In the genomic region with DNA sequence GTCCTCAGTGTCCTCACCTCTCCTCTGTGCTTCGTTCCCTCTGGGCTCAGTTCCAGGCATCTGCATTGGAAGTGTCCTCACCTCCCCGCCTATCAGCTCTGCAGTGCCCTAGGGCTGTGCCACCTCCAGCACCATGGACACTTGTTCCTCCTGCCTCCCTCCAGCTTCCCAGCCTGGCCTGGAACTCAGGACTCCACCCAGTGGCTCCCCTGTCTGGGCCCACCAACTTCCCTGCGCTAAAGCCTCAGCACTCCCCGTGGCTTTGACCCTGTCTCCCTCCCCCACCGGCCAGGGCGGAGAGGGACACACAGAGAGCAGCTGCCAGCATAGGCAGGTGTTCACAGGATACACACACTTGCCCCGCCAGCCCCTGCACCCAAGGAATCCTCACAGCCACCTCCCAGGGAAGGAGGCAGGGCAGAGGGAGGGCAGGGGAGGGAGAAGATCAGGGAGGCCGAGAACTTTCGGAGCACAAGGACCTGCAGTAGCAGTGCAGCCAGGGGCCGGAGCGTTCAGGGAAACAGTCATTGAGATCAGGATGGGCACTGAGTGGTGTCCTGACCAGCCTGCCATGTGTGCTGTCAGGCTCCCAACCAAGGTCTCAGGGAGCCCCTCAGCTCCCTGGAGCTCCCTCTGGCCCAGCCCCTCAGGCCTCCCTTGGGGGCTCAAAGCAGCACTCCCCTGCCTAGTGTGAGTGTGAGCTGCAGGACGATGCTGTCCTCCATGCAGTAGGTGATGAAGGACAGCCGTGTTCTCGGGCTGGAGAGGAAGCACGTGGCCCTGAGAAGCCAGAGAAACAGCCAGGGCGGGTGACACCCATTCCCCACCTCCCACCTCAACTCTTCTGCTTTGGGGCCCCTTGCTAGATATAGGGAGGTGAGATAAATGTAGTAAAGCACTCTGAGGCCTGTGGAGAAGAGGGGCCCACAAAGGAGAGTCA, we compare ENCODE assay signal across 20 cellular contexts. TPM values are rescaled to one million over a fixed set of nuclear protein-coding genes. Genes with fewer than 3 reads are reported as not detected.
DNase-seq lines count a peak whose midpoint lies in the region; ATAC-seq, FAIRE-seq and TF ChIP-seq lines count a peak whose summit lies in the region.
"Had no signal": no experiment of that assay in that cellular context is flagged by ENCODE, and none has a peak within 500 bp of the region (broad histone marks: within the 10 kb centered on the region; RNA-seq: fewer than 3 reads in every experiment).

No MANE protein-coding gene starts in this region.

- no peaks in the 10 kb centered on the region for H3K4me1 Mint-ChIP-seq in immature natural killer cell

- no peak overlapping the region for H3K4me2 ChIP-seq in HepG2 (ENCODE audit: low read depth, low read length)

- H3K9me3 Mint-ChIP-seq in immature natural killer cell: peaks cover 0 to 4% (median 0%) of the 10 kb centered on the region in 6 donors

- TF ChIP-seq RAD21 in HepG2 (CRISPR knock-in tag; IDR thresholded peaks at IDR 0.05): no peak

- H3K9me3 ChIP-seq in HepG2 (ENCODE audit: low read length) (no peaks in the 10 kb centered on the region), right lobe of liver (no peaks in the 10 kb centered on the region), kidney (ENCODE audit: control insufficient read depth in 1 of 2, low read length in 2 of 2) (no peaks in the 10 kb centered on the region)
- H3K9me3 ChIP-seq: body of pancreas, esophagus muscularis mucosa, testis had no signal

- in situ Hi-C loops in HepG2 (cut with HindIII; ENCODE audit: extremely low pct_ligation_motif_present, low pct_unique_long_range_greater_than_20kb): no loop called here

- no peaks in the 10 kb centered on the region for H3K36me3 Mint-ChIP-seq in immature natural killer cell

- POLR2A ChIA-PET in HepG2 (lab: Yijun Ruan, JAX): no interaction called here

- no peak for TF ChIP-seq EP300 in HepG2 (IDR thresholded peaks at IDR 0.05; ENCODE audit: low read depth in 2 of 2, low read length in 2 of 2)
- TF ChIP-seq EP300 in HepG2 (CRISPR knock-in tag; IDR thresholded peaks at IDR 0.05; ENCODE audit: borderline replicate concordance): no peak

- no peak overlapping the region for H2AFZ ChIP-seq in HepG2 (ENCODE audit: low read length)

- H4K20me1 ChIP-seq in HepG2 (ENCODE audit: insufficient read depth, low read length): no peaks in the 10 kb centered on the region

- H3K27me3 Mint-ChIP-seq in immature natural killer cell (ENCODE audit: low read depth in 3 of 3): peaks cover 0 to 6% (median 2%) of the 10 kb centered on the region in 3 donors

- intact Hi-C loops in HepG2 (cut with micrococcal nuclease; ENCODE audit: unreplicated experiment): no loop called here
- intact Hi-C loops in right lobe of liver (cut with DNase I): no loop called here
- intact Hi-C loops in kidney (cut with DNase I): no loop called here
- intact Hi-C loops in sciatic nerve (cut with DNase I): no loop called here

- H3K4me3 Mint-ChIP-seq in immature natural killer cell: no peak overlapping the region

- no peak for DNase-seq in HepG2 (ENCODE audit: low spot score)
- DNase-seq in right lobe of liver: no peak
- DNase-seq in NCI-H774 (lab: John Stamatoyannopoulos, UW): peak; percentile 47
- DNase-seq in kidney: peak; percentile 67
- DNase-seq in nucleus accumbens (lab: John Stamatoyannopoulos, UW): no peak
- DNase-seq in sciatic nerve (ENCODE audit: low spot score): no peak
- no peak for DNase-seq in D721Med (ENCODE audit: insufficient read length, low spot score)
- no peak for DNase-seq in immature natural killer cell
- DNase-seq: activated naive CD4-positive, alpha-beta T cell treated with anti-CD3 and anti-CD28 coated beads, Interleukin-2, amount 50 U/mL, for 16 hours; body of pancreas; COR-L47; stimulated activated CD4-positive, alpha-beta T cell treated with anti-CD3 and anti-CD28 coated beads, Interleukin-1b, Interleukin-23, amount 100 ng/mL, for 48 hours; testis had no signal

- H3K27ac ChIP-seq in HepG2 (ENCODE audit: extremely low read length, insufficient read depth, low read length) (no peak overlapping the region), right lobe of liver (no peak overlapping the region), kidney (ENCODE audit: low read depth in 2 of 2, low read length in 2 of 2) (no peak overlapping the region)
- H3K27ac ChIP-seq: body of pancreas, esophagus muscularis mucosa, testis had no signal

- BruUV-seq in HepG2 (replicated peaks; lab: Mats Ljungman, UMichigan): no TSS peak

- H3K79me2 ChIP-seq in HepG2 (ENCODE audit: insufficient read depth, low read length): no peaks in the 10 kb centered on the region

- peak; percentile 15; the same call in 2 of the 3 replicates for ATAC-seq in HepG2
- ATAC-seq in right lobe of liver: no peak
- ATAC-seq in sciatic nerve: no peak
- ATAC-seq: activated CD4-positive, CD25-positive, alpha-beta regulatory T cell treated with anti-CD3 and anti-CD28 coated beads, Interleukin-2, amount 50 U/mL, for 24 hours; body of pancreas had no signal

- FAIRE-seq in HepG2 (lab: Jason Lieb, UNC): no peak
- no peak for FAIRE-seq in kidney (lab: Jason Lieb, UNC)
- FAIRE-seq in D721Med (lab: Jason Lieb, UNC): no peak
- FAIRE-seq: RCC 7860 had no signal

- H3K27me3 ChIP-seq in HepG2 (ENCODE audit: control insufficient read depth in 1 of 2, insufficient read depth in 2 of 2, low read length in 2 of 2) (peaks cover 9 to 44% of the 10 kb centered on the region in 2 experiments; a peak in 4 of 5 replicates), right lobe of liver (no peaks in the 10 kb centered on the region)
- H3K27me3 ChIP-seq: body of pancreas, esophagus muscularis mucosa, testis had no signal

- TF ChIP-seq POLR2A in HepG2 (IDR thresholded peaks at IDR 0.05; ENCODE audit: insufficient read depth in 1 of 2, low read depth in 2 of 2, low read length in 2 of 2) (no peak), right lobe of liver (IDR thresholded peaks at IDR 0.05) (no peak)

- H3K36me3 ChIP-seq in HepG2 (replicated peaks in 1 of 2; ENCODE audit: control insufficient read depth in 1 of 2, insufficient read depth in 2 of 2, low read length in 2 of 2) (no peaks in the 10 kb centered on the region), right lobe of liver (no peaks in the 10 kb centered on the region), kidney (ENCODE audit: control insufficient read depth in 1 of 2, insufficient read depth in 2 of 2, low read length in 2 of 2) (no peaks in the 10 kb centered on the region)
- H3K36me3 ChIP-seq: esophagus muscularis mucosa had no signal

- no peak overlapping the region for H3K4me3 ChIP-seq in HepG2 (replicated peaks in 1 of 3; ENCODE audit: insufficient read depth in 1 of 3, low read depth in 2 of 3, low read length in 3 of 3)
- H3K4me3 ChIP-seq in right lobe of liver: no peak overlapping the region
- no peak overlapping the region for H3K4me3 ChIP-seq in kidney (ENCODE audit: low read length in 2 of 2)
- H3K4me3 ChIP-seq: body of pancreas, esophagus muscularis mucosa, testis had no signal

- H3K27ac Mint-ChIP-seq in immature natural killer cell: no peak overlapping the region

- CTCF ChIA-PET in HepG2 (lab: Yijun Ruan, JAX; ENCODE audit: low intra/inter-chr PET ratio, low total read pairs): no interaction called here

- H3K4me1 ChIP-seq in HepG2 (ENCODE audit: insufficient read depth, low read length): peaks cover 26% of the 10 kb centered on the region
- H3K4me1 ChIP-seq in right lobe of liver: no peaks in the 10 kb centered on the region
- H3K4me1 ChIP-seq in kidney (ENCODE audit: control insufficient read depth in 1 of 2, insufficient read depth in 1 of 2, low read depth in 1 of 2, low read length in 2 of 2): no peaks in the 10 kb centered on the region
- H3K4me1 ChIP-seq: body of pancreas, esophagus muscularis mucosa had no signal

- WGBS in HepG2 (ENCODE audit: low lambda C conversion rate): 19% methylated on average over 13 of the region's 16 CpGs
- 46% methylated on average over 6 of the region's 16 CpGs for WGBS in right lobe of liver (ENCODE audit: insufficient coverage, low coverage, low lambda C conversion rate, missing lambda C conversion rate)

- no peak overlapping the region for H3K9ac ChIP-seq in HepG2 (ENCODE audit: insufficient read depth, low read depth, low read length)
- H3K9ac ChIP-seq in kidney (ENCODE audit: low read length in 2 of 2): no peak overlapping the region

- no peak for TF ChIP-seq CTCF in HepG2 (CRISPR knock-in tag; IDR thresholded peaks at IDR 0.05)
- no peak for TF ChIP-seq CTCF in right lobe of liver (IDR thresholded peaks at IDR 0.05)
- no peak for TF ChIP-seq CTCF in kidney (IDR thresholded peaks at IDR 0.05; ENCODE audit: borderline replicate concordance, extremely low read depth, insufficient read depth)
- no peak for TF ChIP-seq CTCF in D721Med (IDR thresholded peaks at IDR 0.05; ENCODE audit: insufficient read depth, missing control alignments)

RNA-seq across cellular contexts. Expression of a gene that starts 31.1 kb away (rescaled TPM):
- not detected in 2 replicates for total RNA-seq in HepG2 (2016; rRNA removed; fragmentation: Illumina TruSeq; extraction: Trizol)
- total RNA-seq in HepG2 (2016; cell fraction: cytosol; rRNA removed; fragmentation: Illumina TruSeq; extraction: Trizol; ENCODE audit: low read depth): not detected in 2 replicates
- 0.09 TPM in 1 of 2 replicates, not detected in the other for total RNA-seq in HepG2 (2016; cell fraction: insoluble cytoplasmic fraction; rRNA removed; fragmentation: Illumina TruSeq; extraction: Trizol)
- 0.10 TPM in 1 of 2 replicates, not detected in the other for total RNA-seq in HepG2 (2016; cell fraction: membrane; rRNA removed; fragmentation: Illumina TruSeq; extraction: Trizol)
- not detected in 2 replicates for total RNA-seq in HepG2 (2016; cell fraction: nucleus; rRNA removed; fragmentation: Illumina TruSeq; extraction: Trizol)
- not detected in 2 replicates for polyA plus RNA-seq in HepG2 (2011; rRNA removed)
- polyA plus RNA-seq in HepG2 (2011; cell fraction: cytosol; rRNA removed): not detected in 2 replicates
- polyA plus RNA-seq in HepG2 (2011; cell fraction: nucleus; rRNA removed): 0.09 and 0.11 TPM in 2 replicates
- polyA plus RNA-seq in HepG2 (2012): not detected in 2 replicates
- not detected in 2 replicates for polyA plus RNA-seq in HepG2 (2016; cell fraction: cytosol; fragmentation: Illumina TruSeq; extraction: Trizol; ENCODE audit: low read depth)
- not detected in 2 replicates for polyA plus RNA-seq in HepG2 (2016; cell fraction: insoluble cytoplasmic fraction; fragmentation: Illumina TruSeq; extraction: Trizol; ENCODE audit: low read depth)
- not detected in 2 replicates for polyA plus RNA-seq in HepG2 (2016; cell fraction: membrane; fragmentation: Illumina TruSeq; extraction: Trizol; ENCODE audit: low read depth)
- not detected in 2 replicates for polyA plus RNA-seq in HepG2 (2016; cell fraction: nucleus; fragmentation: Illumina TruSeq; extraction: Trizol; ENCODE audit: insufficient read depth, low read depth)
- 44.5 TPM in 1 of 2 replicates, not detected in the other for polyA minus RNA-seq in HepG2 (2011; rRNA and poly(A)+ RNA removed; ENCODE audit: low replicate concordance)
- polyA minus RNA-seq in HepG2 (2011; cell fraction: cytosol; rRNA and poly(A)+ RNA removed): not detected in 2 replicates
- not detected in 2 replicates for polyA minus RNA-seq in HepG2 (2011; cell fraction: nucleus; rRNA and poly(A)+ RNA removed)
- total RNA-seq in right lobe of liver: 1 to 10 TPM in 2 of 6 experiments, under 1 TPM in 4; 0.38 to 1.7 (median 0.72) TPM
- total RNA-seq in kidney: 0.16 TPM
- not detected for polyA plus RNA-seq in kidney (ENCODE audit: insufficient read depth, low read depth, low replicate concordance)
- total RNA-seq in sciatic nerve: 2.5 TPM
- under 1 TPM in 1 of 3 donors, not detected in 2; 0.23 TPM for polyA plus RNA-seq in immature natural killer cell
- total RNA-seq: body of pancreas, dermis microvascular lymphatic vessel endothelial cell, esophagus muscularis mucosa had no signal

RNA-seq across cellular contexts. Expression of a gene that starts 38.7 kb away (rescaled TPM):
- not detected in 2 replicates for total RNA-seq in HepG2 (2016; rRNA removed; fragmentation: Illumina TruSeq; extraction: Trizol)
- total RNA-seq in HepG2 (2016; cell fraction: cytosol; rRNA removed; fragmentation: Illumina TruSeq; extraction: Trizol; ENCODE audit: low read depth): not detected in 2 replicates
- not detected in 2 replicates for total RNA-seq in HepG2 (2016; cell fraction: insoluble cytoplasmic fraction; rRNA removed; fragmentation: Illumina TruSeq; extraction: Trizol)
- total RNA-seq in HepG2 (2016; cell fraction: membrane; rRNA removed; fragmentation: Illumina TruSeq; extraction: Trizol): not detected in 2 replicates
- total RNA-seq in HepG2 (2016; cell fraction: nucleus; rRNA removed; fragmentation: Illumina TruSeq; extraction: Trizol): not detected in 2 replicates
- polyA plus RNA-seq in HepG2 (2011; rRNA removed): not detected in 2 replicates
- not detected in 2 replicates for polyA plus RNA-seq in HepG2 (2011; cell fraction: cytosol; rRNA removed)
- not detected in 2 replicates for polyA plus RNA-seq in HepG2 (2011; cell fraction: nucleus; rRNA removed)
- not detected in 2 replicates for polyA plus RNA-seq in HepG2 (2012)
- polyA plus RNA-seq in HepG2 (2016; cell fraction: cytosol; fragmentation: Illumina TruSeq; extraction: Trizol; ENCODE audit: low read depth): not detected in 2 replicates
- not detected in 2 replicates for polyA plus RNA-seq in HepG2 (2016; cell fraction: insoluble cytoplasmic fraction; fragmentation: Illumina TruSeq; extraction: Trizol; ENCODE audit: low read depth)
- not detected in 2 replicates for polyA plus RNA-seq in HepG2 (2016; cell fraction: membrane; fragmentation: Illumina TruSeq; extraction: Trizol; ENCODE audit: low read depth)
- polyA plus RNA-seq in HepG2 (2016; cell fraction: nucleus; fragmentation: Illumina TruSeq; extraction: Trizol; ENCODE audit: insufficient read depth, low read depth): not detected in 2 replicates
- polyA minus RNA-seq in HepG2 (2011; rRNA and poly(A)+ RNA removed; ENCODE audit: low replicate concordance): not detected in 2 replicates
- not detected in 2 replicates for polyA minus RNA-seq in HepG2 (2011; cell fraction: cytosol; rRNA and poly(A)+ RNA removed)
- polyA minus RNA-seq in HepG2 (2011; cell fraction: nucleus; rRNA and poly(A)+ RNA removed): not detected in 2 replicates
- total RNA-seq in right lobe of liver: not detected
- total RNA-seq in kidney: not detected
- polyA plus RNA-seq in kidney (ENCODE audit: insufficient read depth, low read depth, low replicate concordance): not detected
- not detected for total RNA-seq in sciatic nerve
- not detected for polyA plus RNA-seq in immature natural killer cell
- total RNA-seq: body of pancreas; dermis microvascular lymphatic vessel endothelial cell; esophagus muscularis mucosa; renal cortical epithelial cell; T-helper 1 cell treated with Interleukin-12 subunit alpha and Interleukin-12 subunit beta and Interleukin-4 antibody, amounts not matched to agents 30 ng/mL and 1 ng/mL, for 36 hours had no signal
- polyA plus RNA-seq: AG04450 had no signal

Comparison
In these comparisons a context has a peak if more than half of its experiments do, and no peak if none do; other contexts are left out.
1. DNase-seq: peak in NCI-H774 (single experiment) and kidney (single experiment); none in HepG2 (single experiment), right lobe of liver (0 of 3), nucleus accumbens (0 of 56), sciatic nerve (single experiment), D721Med (single experiment) and immature natural killer cell (0 of 3).